Comparison of ENCODE assay signal across 7 cellular contexts in genomic region chr14:62602712-62603111, GRCh38.
"Had no signal": no experiment of that assay in that cellular context is flagged by ENCODE, and none has a peak within 500 bp of the region (broad histone marks: within the 10 kb centered on the region; RNA-seq: fewer than 3 reads in every experiment).

No MANE protein-coding gene starts in this region.

- ATAC-seq: GM12878 had no signal

- H3K4me3 ChIP-seq: GM12878 had no signal

- FAIRE-seq: GM12878, GM12891, GM12892, GM18507, GM19239 had no signal

- DNase-seq: GDM1, GF-D8 had no signal
